ENCODE assay signal across 19 cellular contexts in the genomic region with DNA sequence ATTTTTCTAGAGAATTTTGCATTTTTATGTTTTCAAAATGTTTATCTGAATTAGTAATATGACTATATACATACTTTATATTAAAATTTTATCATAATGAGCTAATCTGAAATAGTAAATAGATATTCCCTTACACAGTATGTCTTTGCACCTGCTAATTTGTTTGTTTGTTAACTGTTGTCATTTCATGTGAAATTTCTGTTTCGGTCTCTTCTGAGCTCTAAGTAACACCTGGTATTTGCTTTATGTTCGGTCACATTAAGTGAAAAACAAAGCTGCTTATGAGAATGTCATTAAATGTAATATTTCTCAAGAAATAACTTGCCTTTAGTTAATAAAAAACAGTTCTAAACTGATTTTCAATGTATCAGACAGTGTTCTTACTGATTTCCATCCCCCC.
A peak's percentile ranks its signal among the peaks of the same experiment; 100 is the strongest.
DNase-seq lines count a peak whose midpoint lies in the region; ATAC-seq and TF ChIP-seq lines count a peak whose summit lies in the region.
"Had no signal": no experiment of that assay in that cellular context is flagged by ENCODE, and none has a peak within 500 bp of the region (broad histone marks: within the 10 kb centered on the region; RNA-seq: fewer than 3 reads in every experiment).

No MANE protein-coding gene starts in this region.

- no peak for TF ChIP-seq CTCF in KMS-11 (conservative IDR thresholded peaks at IDR 0.05; ENCODE audit: low read depth, low read length)
- no peak for TF ChIP-seq CTCF in smooth muscle cell (IDR thresholded peaks at IDR 0.05; ENCODE audit: borderline replicate concordance, insufficient read depth, poor library complexity, severe bottlenecking)
- TF ChIP-seq CTCF in PC-9 (conservative IDR thresholded peaks at IDR 0.05), result no peak

- H2AFZ ChIP-seq in KMS-11 (ENCODE audit: low read depth) (no peak overlapping the region), smooth muscle cell (ENCODE audit: low read depth) (no peak overlapping the region), PC-9 (no peak overlapping the region)
- H2AFZ ChIP-seq: parathyroid adenoma had no signal

- no TSS peak for BruUV-seq in PC-9 (replicated peaks; lab: Mats Ljungman, UMichigan)

- intact Hi-C loops in activated CD4-positive, alpha-beta T cell treated with anti-CD3 and anti-CD28 coated beads, Interleukin-2, amount 10 ng/mL, durations not matched to agents 24 days and 14 days (cut with micrococcal nuclease), result loop anchor here (10.0 kb wide), 2 partner anchors 226 to 646 kb away; no protein-coding TSS in a partner anchor
- intact Hi-C loops in PC-9 (cut with micrococcal nuclease; ENCODE audit: unreplicated experiment), result no loop called here

- no peaks in the 10 kb centered on the region for H4K20me1 ChIP-seq in KMS-11 (ENCODE audit: insufficient read depth)
- peaks cover 100% of the 10 kb centered on the region for H4K20me1 ChIP-seq in smooth muscle cell (ENCODE audit: low read depth)
- H4K20me1 ChIP-seq in PC-9 (ENCODE audit: insufficient read depth), result peaks cover 92% of the 10 kb centered on the region

- no peak overlapping the region for H3K4me3 Mint-ChIP-seq in activated CD4-positive, alpha-beta T cell treated with anti-CD3 and anti-CD28 coated beads, Interleukin-2, amount 10 ng/mL, durations not matched to agents 24 days and 14 days
- H3K4me3 Mint-ChIP-seq: stimulated activated memory B cell treated with anti-CD40 and anti-IgM and Interleukin-4, amounts not matched to agents 10 μg/mL and 1 μg/mL and 100 μg/mL, for 72 hours had no signal

- H3K4me1 ChIP-seq in KMS-11 (ENCODE audit: low read depth, poor library complexity, severe bottlenecking) (peaks cover 100% of the 10 kb centered on the region), smooth muscle cell (ENCODE audit: low read depth) (peaks cover 67% of the 10 kb centered on the region), PC-9 (replicated peaks; ENCODE audit: insufficient read depth) (peaks cover 86% of the 10 kb centered on the region)

- DNase-seq in DMS53 (lab: John Stamatoyannopoulos, UW), result peak; percentile 46
- no peak for DNase-seq in DMS53 treated with DMSO at 0.1 percent for 48 hours (lab: John Stamatoyannopoulos, UW; ENCODE audit: unreplicated experiment)
- no peak for DNase-seq in smooth muscle cell (lab: John Stamatoyannopoulos, UW; ENCODE audit: unreplicated experiment)
- no peak for DNase-seq in activated CD4-positive, alpha-beta T cell treated with anti-CD3 and anti-CD28 coated beads, Interleukin-2, amount 10 ng/mL, durations not matched to agents 24 days and 14 days
- DNase-seq in PC-9, result no peak
- DNase-seq in stimulated activated CD4-positive, alpha-beta T cell treated with anti-CD3 and anti-CD28 coated beads, Interleukin-4, amount 100 ng/mL, for 1 hour, result no peak
- DNase-seq: activated CD4-positive, alpha-beta T cell treated with anti-CD3 and anti-CD28 coated beads, Interleukin-2, amount 50 U/mL, for 48 hours; activated T-cell treated with anti-CD3 and anti-CD28 coated beads, Interleukin-2, amount 50 U/mL, for 48 hours; NCI-H187 treated with DMSO at 0.1 percent for 48 hours; small intestine had no signal

- H3K27ac Mint-ChIP-seq in activated CD4-positive, alpha-beta T cell treated with anti-CD3 and anti-CD28 coated beads, Interleukin-2, amount 10 ng/mL, durations not matched to agents 24 days and 14 days, result no peak overlapping the region
- H3K27ac Mint-ChIP-seq: activated naive CD4-positive, alpha-beta T cell treated with anti-CD3 and anti-CD28 coated beads, Interleukin-2, amount 50 U/mL, for 72 hours; stimulated activated memory B cell treated with anti-CD40 and anti-IgM and Interleukin-4, amounts not matched to agents 10 μg/mL and 1 μg/mL and 100 μg/mL, for 72 hours had no signal

- WGBS in smooth muscle cell (ENCODE audit: low lambda C conversion rate), result 100% methylated on average over 2 of the region's 2 CpGs

- ATAC-seq in HG02642 (IDR thresholded peaks at IDR 0.05; ENCODE audit: poor library complexity, unreplicated experiment), result peak; percentile 47
- ATAC-seq: activated naive CD4-positive, alpha-beta T cell treated with anti-CD3 and anti-CD28 coated beads, Interleukin-2, amount 50 U/mL, for 72 hours; Panc1; stimulated activated memory B cell treated with anti-CD40 and anti-IgM and Interleukin-4, amounts not matched to agents 10 μg/mL and 1 μg/mL and 100 μg/mL, for 72 hours had no signal

- CTCF ChIA-PET in PC-9 (lab: Charles Lee), result interaction anchor here (0.5 to 0.6 kb wide), 2 partner anchors 339 to 532 kb away, joined by 6 to 9 read pairs; no protein-coding TSS in a partner anchor

- H3K9me3 Mint-ChIP-seq in activated CD4-positive, alpha-beta T cell treated with anti-CD3 and anti-CD28 coated beads, Interleukin-2, amount 10 ng/mL, durations not matched to agents 24 days and 14 days, result no peaks in the 10 kb centered on the region
- H3K9me3 Mint-ChIP-seq: activated naive CD4-positive, alpha-beta T cell treated with anti-CD3 and anti-CD28 coated beads, Interleukin-2, amount 50 U/mL, for 72 hours; stimulated activated memory B cell treated with anti-CD40 and anti-IgM and Interleukin-4, amounts not matched to agents 10 μg/mL and 1 μg/mL and 100 μg/mL, for 72 hours had no signal

- peaks cover 41% of the 10 kb centered on the region for H3K4me1 Mint-ChIP-seq in activated CD4-positive, alpha-beta T cell treated with anti-CD3 and anti-CD28 coated beads, Interleukin-2, amount 10 ng/mL, durations not matched to agents 24 days and 14 days

- no peaks in the 10 kb centered on the region for H3K27me3 ChIP-seq in KMS-11 (ENCODE audit: insufficient read depth, low read depth)
- H3K27me3 ChIP-seq in smooth muscle cell (ENCODE audit: low read depth), result no peaks in the 10 kb centered on the region
- H3K27me3 ChIP-seq in PC-9 (ENCODE audit: insufficient read depth, low read depth), result no peaks in the 10 kb centered on the region
- H3K27me3 ChIP-seq: BLaER1 treated with 17β-estradiol and CSF1 and Interleukin-3, amounts not matched to agents 10 nM and 100 nM; tibial nerve had no signal

- POLR2A ChIA-PET in PC-9 (lab: Charles Lee; ENCODE audit: unreplicated experiment), result interaction anchor here (0.8 kb wide), 1 partner anchor 226 kb away, joined by 4 read pairs; no protein-coding TSS in a partner anchor

- H3K27me3 Mint-ChIP-seq in activated CD4-positive, alpha-beta T cell treated with anti-CD3 and anti-CD28 coated beads, Interleukin-2, amount 10 ng/mL, durations not matched to agents 24 days and 14 days, result peaks cover 2% of the 10 kb centered on the region

- no peaks in the 10 kb centered on the region for H3K36me3 ChIP-seq in KMS-11 (ENCODE audit: insufficient read depth)
- no peaks in the 10 kb centered on the region for H3K36me3 ChIP-seq in smooth muscle cell (ENCODE audit: low read depth)
- peaks cover 57% of the 10 kb centered on the region for H3K36me3 ChIP-seq in PC-9 (ENCODE audit: low read depth)
- H3K36me3 ChIP-seq: tibial nerve had no signal

- H3K9ac ChIP-seq in KMS-11 (peak overlapping the region; percentile 72), smooth muscle cell (ENCODE audit: low read depth) (no peak overlapping the region)
- H3K9ac ChIP-seq: BLaER1 treated with 17β-estradiol and CSF1 and Interleukin-3, amounts not matched to agents 10 nM and 100 nM; parathyroid adenoma had no signal

- peaks cover 4% of the 10 kb centered on the region for H3K36me3 Mint-ChIP-seq in activated CD4-positive, alpha-beta T cell treated with anti-CD3 and anti-CD28 coated beads, Interleukin-2, amount 10 ng/mL, durations not matched to agents 24 days and 14 days (ENCODE audit: low read depth)
- H3K36me3 Mint-ChIP-seq: activated naive CD4-positive, alpha-beta T cell treated with anti-CD3 and anti-CD28 coated beads, Interleukin-2, amount 50 U/mL, for 72 hours; stimulated activated memory B cell treated with anti-CD40 and anti-IgM and Interleukin-4, amounts not matched to agents 10 μg/mL and 1 μg/mL and 100 μg/mL, for 72 hours had no signal

- H3K9me3 ChIP-seq in smooth muscle cell (replicated peaks; ENCODE audit: low read depth) (no peaks in the 10 kb centered on the region), PC-9 (ENCODE audit: insufficient read depth, low read depth) (peaks cover 3% of the 10 kb centered on the region)
- H3K9me3 ChIP-seq: BLaER1 treated with 17β-estradiol and CSF1 and Interleukin-3, amounts not matched to agents 10 nM and 100 nM; tibial nerve had no signal

- H3K4me2 ChIP-seq in KMS-11 (peak overlapping the region; percentile 91), smooth muscle cell (peak overlapping the region; percentile 17), PC-9 (no peak overlapping the region)

- no peak overlapping the region for H3K4me3 ChIP-seq in KMS-11 (IDR thresholded peaks at IDR 0.05; ENCODE audit: insufficient read depth, low read depth, low read length)
- H3K4me3 ChIP-seq in smooth muscle cell, result no peak overlapping the region
- no peak overlapping the region for H3K4me3 ChIP-seq in PC-9
- H3K4me3 ChIP-seq: BLaER1 treated with 17β-estradiol and CSF1 and Interleukin-3, amounts not matched to agents 10 nM and 100 nM; tibial nerve had no signal

- H3K9me2 ChIP-seq in PC-9 (ENCODE audit: insufficient read depth), result 0 out of 2 replicates have a peak, but pooled peaks cover 4% of the 10 kb centered on the region

- H3K79me2 ChIP-seq in KMS-11 (ENCODE audit: insufficient read depth, low read depth) (peaks cover 90% of the 10 kb centered on the region), smooth muscle cell (ENCODE audit: low read depth) (peaks cover 98% of the 10 kb centered on the region), PC-9 (ENCODE audit: low read depth) (peaks cover 100% of the 10 kb centered on the region)

- H3K27ac ChIP-seq in KMS-11 (peak overlapping the region; percentile 96), smooth muscle cell (ENCODE audit: low read depth) (peak overlapping the region; percentile 93), PC-9 (no peak overlapping the region)
- H3K27ac ChIP-seq: 22Rv1; BLaER1 treated with 17β-estradiol and CSF1 and Interleukin-3, amounts not matched to agents 10 nM and 100 nM; parathyroid adenoma; tibial nerve had no signal

- peaks cover 46% of the 10 kb centered on the region for H3F3A ChIP-seq in smooth muscle cell (ENCODE audit: low read depth)
- H3F3A ChIP-seq in PC-9 (ENCODE audit: insufficient read depth, low read depth), result peaks cover 85% of the 10 kb centered on the region
